8 cellular contexts compared by ENCODE assay signal in genomic region chr16:17469742-17470001, GRCh38. TPM values are rescaled to one million over a fixed set of nuclear protein-coding genes. Genes with fewer than 3 reads are reported as not detected.
DNase-seq lines count a peak whose midpoint lies in the region; ATAC-seq and TF ChIP-seq lines count a peak whose summit lies in the region.

No MANE protein-coding gene starts in this region.

- H3K27ac Mint-ChIP-seq in nephron progenitor cell = no peak overlapping the region

- H3K4me1 Mint-ChIP-seq in nephron progenitor cell = peaks cover 63% of the 10 kb centered on the region

- H3K9me3 Mint-ChIP-seq in nephron progenitor cell = no peaks in the 10 kb centered on the region

- in situ Hi-C loops in GM13976 (cut with MboI; ENCODE audit: low sequenced_read_pairs, unreplicated experiment) = loop anchor here (10.0 to 25.0 kb wide), 3 partner anchors 205 to 607 kb away; no protein-coding TSS in a partner anchor

- TF ChIP-seq CTCF in AG10803 (conservative IDR thresholded peaks at IDR 0.05; ENCODE audit: low read length) (no peak), coronary artery (IDR thresholded peaks at IDR 0.05) (no peak), nephron progenitor cell (IDR thresholded peaks at IDR 0.05) (no peak), GM13976 (IDR thresholded peaks at IDR 0.05; ENCODE audit: borderline replicate concordance, control extremely low read depth, extremely low read depth, insufficient read depth, missing control alignments) (no peak)

- intact Hi-C loops in posterior cingulate gyrus (cut with DNase I) = loop anchor here (5.0 kb wide), 2 partner anchors 52 to 612 kb away; no protein-coding TSS in a partner anchor

- peak overlapping the region; percentile 86 for H3K4me3 ChIP-seq in AG10803 (ENCODE audit: low read length)
- H3K4me3 ChIP-seq in Jurkat, Clone E6-1 (ENCODE audit: low read length) = peak overlapping the region; percentile 39; the same call in 1 of the 2 replicates
- H3K4me3 ChIP-seq in coronary artery = peak overlapping the region; percentile 86

- no peak for ATAC-seq in GM18511 (IDR thresholded peaks at IDR 0.05; ENCODE audit: unreplicated experiment)

- peaks cover 4% of the 10 kb centered on the region for H3K36me3 Mint-ChIP-seq in nephron progenitor cell (ENCODE audit: low read depth)

- H3K27me3 Mint-ChIP-seq in nephron progenitor cell (ENCODE audit: low read depth, poor library complexity) = peaks cover 23% of the 10 kb centered on the region

- no peak for DNase-seq in AG10803 (ENCODE audit: low read depth)
- no peak for DNase-seq in Jurkat, Clone E6-1 (ENCODE audit: low read depth, low spot score)
- DNase-seq in coronary artery (ENCODE audit: low spot score) = no peak
- DNase-seq in nephron progenitor cell = no peak
- no peak for DNase-seq in COR-L47 (lab: John Stamatoyannopoulos, UW)
- no peak for DNase-seq in GM13976 (ENCODE audit: low spot score)
- no peak for DNase-seq in posterior cingulate gyrus

- peak overlapping the region; percentile 92 for H3K4me3 Mint-ChIP-seq in nephron progenitor cell

- H3K27ac ChIP-seq in coronary artery = peak overlapping the region in 1 of 2 donors; percentile 94

RNA-seq across cellular contexts. Expression of gene XYLT1, which starts 1.1 kb away (rescaled TPM):
- 3.8 TPM for polyA plus RNA-seq in Jurkat, Clone E6-1 (2012; ENCODE audit: insufficient read depth, insufficient read length)
